ENCODE assay signal across 23 cellular contexts in the genomic region with DNA sequence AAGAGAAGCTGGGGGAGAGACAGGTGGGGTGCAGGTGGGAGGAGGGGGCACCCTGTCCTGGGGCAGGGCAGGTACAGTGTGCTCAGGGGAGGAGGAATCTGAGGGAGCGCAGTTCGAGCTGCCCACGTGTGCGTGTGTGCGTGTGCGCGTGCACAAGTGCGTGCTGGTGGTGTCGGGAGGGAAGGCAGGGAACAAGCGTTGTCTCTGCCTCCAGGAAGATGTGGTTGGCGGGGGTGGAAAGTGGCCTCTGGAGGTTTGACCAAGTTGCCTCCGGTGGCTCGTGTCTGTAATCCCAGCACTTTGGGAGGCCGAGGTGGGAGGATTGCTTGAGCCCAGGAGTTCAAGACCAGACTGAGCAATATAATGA. TPM values are rescaled to one million over a fixed set of nuclear protein-coding genes. Genes with fewer than 3 reads are reported as not detected.
"Had no signal": no experiment of that assay in that cellular context is flagged by ENCODE, and none has a peak within 500 bp of the region (broad histone marks: within the 10 kb centered on the region; RNA-seq: fewer than 3 reads in every experiment).

No MANE protein-coding gene starts in this region.

- H3K36me3 ChIP-seq: heart left ventricle, suprapubic skin had no signal

- H3K27ac ChIP-seq: body of pancreas, coronary artery, heart left ventricle, suprapubic skin, VCaP had no signal

- H3K4me1 ChIP-seq: body of pancreas had no signal

- H3K9me3 ChIP-seq: body of pancreas, suprapubic skin had no signal

- ATAC-seq: activated CD8-positive, alpha-beta memory T cell treated with anti-CD3 and anti-CD28 coated beads, Interleukin-2, amount 10 ng/mL, durations not matched to agents 7 days and 5 days; activated naive CD4-positive, alpha-beta T cell treated with anti-CD3 and anti-CD28 coated beads, Interleukin-2, amount 50 U/mL, for 72 hours; body of pancreas; heart left ventricle; left cardiac atrium; SK-N-SH treated with all-trans-retinoic acid at 6 μM for 48 hours had no signal

- H3K4me3 ChIP-seq: body of pancreas, coronary artery, heart left ventricle, lung, skin epidermis, suprapubic skin had no signal

- DNase-seq: activated CD4-positive, alpha-beta T cell treated with anti-CD3 and anti-CD28 coated beads for 1 hour; activated CD4-positive, alpha-beta T cell treated with anti-CD3 and anti-CD28 coated beads, Interleukin-2, amount 50 U/mL, for 48 hours; activated T-cell treated with anti-CD3 and anti-CD28 coated beads, Interleukin-2, amount 50 U/mL, for 24 hours; amniotic stem cell; body of pancreas; central memory CD4-positive, alpha-beta T cell; effector CD4-positive, alpha-beta T cell; foreskin melanocyte; heart left ventricle; immature natural killer cell; left cardiac atrium; retina; stimulated activated CD4-positive, alpha-beta T cell treated with anti-CD3 and anti-CD28 coated beads, Interleukin-4, amount 100 ng/mL, for 24 hours; stimulated activated naive CD4-positive, alpha-beta T cell treated with Interleukin-2 at 50 U/mL for 16 hours; trophoblast cell had no signal

- H3K27me3 ChIP-seq: body of pancreas, suprapubic skin had no signal

RNA-seq across cellular contexts. Expression of gene THY1, which starts 49.9 kb away (rescaled TPM):
- total RNA-seq: activated naive CD4-positive, alpha-beta T cell treated with anti-CD3 and anti-CD28 coated beads, Interleukin-2, amount 50 U/mL, for 72 hours had no signal
- polyA plus RNA-seq: immature natural killer cell had no signal
